39 cellular contexts compared by ENCODE assay signal in the genomic region with DNA sequence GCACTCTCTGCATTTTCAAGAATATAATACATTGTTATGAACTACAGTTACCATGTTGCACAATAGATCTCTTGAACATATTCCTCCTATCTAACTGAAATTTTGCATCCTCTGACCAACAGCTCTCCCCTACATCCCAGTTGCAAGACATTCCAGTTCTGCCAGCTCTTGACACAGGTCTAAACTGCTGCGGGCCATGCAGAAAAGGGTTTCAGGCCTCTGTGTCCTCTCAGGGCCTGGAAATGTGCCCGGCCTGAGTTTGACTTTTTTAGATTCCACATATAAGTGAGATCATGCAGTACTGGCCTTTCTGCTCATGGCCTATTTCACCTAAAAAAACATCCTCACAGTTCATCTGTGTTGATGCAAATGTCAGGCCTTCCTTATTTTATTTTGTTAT.
"Had no signal": no experiment of that assay in that cellular context is flagged by ENCODE, and none has a peak within 500 bp of the region (broad histone marks: within the 10 kb centered on the region; RNA-seq: fewer than 3 reads in every experiment).

No MANE protein-coding gene starts in this region.

- H3K4me1 Mint-ChIP-seq: activated B cell treated with CpG ODN at 0.5 μM for 24 hours; activated CD4-positive, alpha-beta T cell treated with anti-CD3 and anti-CD28 coated beads, Interleukin-2, amount 10 ng/mL, durations not matched to agents 24 days and 14 days; activated naive CD4-positive, alpha-beta T cell treated with anti-CD3 and anti-CD28 coated beads, Interleukin-2, amount 10 ng/mL, durations not matched to agents 7 days and 5 days; activated naive CD4-positive, alpha-beta T cell treated with anti-CD3 and anti-CD28 coated beads, Interleukin-2, amount 50 U/mL, for 24 hours; activated T-helper 17 cell treated with anti-CD3 and anti-CD28 coated beads, Interleukin-2, amount 50 U/mL, for 72 hours; central memory CD8-positive, alpha-beta T cell had no signal

- H3K27ac Mint-ChIP-seq: activated B cell treated with CpG ODN at 0.5 μM for 24 hours; activated CD4-positive, alpha-beta memory T cell treated with anti-CD3 and anti-CD28 coated beads for 36 hours; activated CD4-positive, alpha-beta T cell treated with anti-CD3 and anti-CD28 coated beads, Interleukin-2, amount 10 ng/mL, durations not matched to agents 24 days and 14 days; activated CD8-positive, alpha-beta T cell treated with anti-CD3 and anti-CD28 coated beads for 36 hours; activated naive CD4-positive, alpha-beta T cell treated with anti-CD3 and anti-CD28 coated beads, Interleukin-2, amount 10 ng/mL, durations not matched to agents 7 days and 5 days; activated naive CD4-positive, alpha-beta T cell treated with anti-CD3 and anti-CD28 coated beads, Interleukin-2, amount 50 U/mL, for 24 hours; activated naive CD8-positive, alpha-beta T cell; activated T-cell treated with anti-CD3 and anti-CD28 coated beads, Interleukin-2, amount 50 U/mL, for 72 hours; activated T-helper 1 cell treated with anti-CD3 and anti-CD28 coated beads, Interleukin-12 subunit alpha, Interleukin-12 subunit beta, Interleukin-2, Interleukin-4 antibody, amounts not matched to agents 30 ng/mL and 10 ng/mL and 1 ng/mL, durations not matched to agents 14 hours and 24 hours and 36 hours; activated T-helper 17 cell treated with anti-CD3 and anti-CD28 coated beads, Interleukin-2, amount 50 U/mL, for 72 hours; T-helper 1 cell treated with Interleukin-12 subunit alpha and Interleukin-12 subunit beta and Interleukin-4 antibody, amounts not matched to agents 30 μg/mL and 1 μg/mL, for 36 hours; T-helper 2 cell treated with Interferon-gamma antibody and Interleukin-4, amounts not matched to agents 5 μg/mL and 100 μg/mL, for 36 hours had no signal

- H3K27ac ChIP-seq: adrenal gland, body of pancreas, brain microvascular endothelial cell, breast epithelium, cardiac muscle cell, VCaP had no signal

- ATAC-seq: activated CD8-positive, alpha-beta T cell treated with anti-CD3 and anti-CD28 coated beads for 36 hours; activated T-cell treated with anti-CD3 and anti-CD28 coated beads, Interleukin-2, amount 50 U/mL, for 4 hours; activated T-cell treated with anti-CD3 and anti-CD28 coated beads, Interleukin-2, amount 50 U/mL, for 72 hours; activated T-helper 17 cell treated with anti-CD3 and anti-CD28 coated beads, Interleukin-2, amount 50 U/mL, for 72 hours; body of pancreas had no signal

- H3K36me3 Mint-ChIP-seq: activated CD4-positive, alpha-beta memory T cell treated with anti-CD3 and anti-CD28 coated beads for 36 hours; activated naive CD4-positive, alpha-beta T cell treated with anti-CD3 and anti-CD28 coated beads, Interleukin-2, amount 10 ng/mL, durations not matched to agents 7 days and 5 days; activated naive CD4-positive, alpha-beta T cell treated with anti-CD3 and anti-CD28 coated beads, Interleukin-2, amount 50 U/mL, for 24 hours; activated naive CD8-positive, alpha-beta T cell had no signal

- DNase-seq: activated B cell treated with CpG ODN at 0.5 μM for 24 hours; activated CD4-positive, alpha-beta memory T cell treated with anti-CD3 and anti-CD28 coated beads for 36 hours; activated CD4-positive, alpha-beta T cell treated with anti-CD3 and anti-CD28 coated beads for 4 hours; activated CD4-positive, alpha-beta T cell treated with anti-CD3 and anti-CD28 coated beads, Interleukin-2, amount 10 ng/mL, durations not matched to agents 24 days and 14 days; activated CD4-positive, alpha-beta T cell treated with anti-CD3 and anti-CD28 coated beads, Interleukin-2, amount 50 U/mL, for 1 hour; activated CD4-positive, alpha-beta T cell treated with anti-CD3 and anti-CD28 coated beads, Interleukin-2, amount 50 U/mL, for 4 hours; activated CD4-positive, CD25-positive, alpha-beta regulatory T cell treated with anti-CD3 and anti-CD28 coated beads, Interleukin-2, amount 50 U/mL, for 72 hours; activated CD8-positive, alpha-beta memory T cell treated with anti-CD3 and anti-CD28 coated beads, Interleukin-2, amount 50 U/mL, for 4 hours; activated CD8-positive, alpha-beta T cell treated with anti-CD3 and anti-CD28 coated beads for 36 hours; activated effector memory CD4-positive, alpha-beta T cell treated with anti-CD3 and anti-CD28 coated beads, Interleukin-2, amount 50 U/mL, for 16 hours; activated gamma-delta T cell treated with Interleukin-2 at 50 U/mL for 16 hours; activated naive CD4-positive, alpha-beta T cell; activated naive CD4-positive, alpha-beta T cell treated with anti-CD3 and anti-CD28 coated beads, Interleukin-2, amount 10 ng/mL, durations not matched to agents 7 days and 5 days; activated T-cell treated with anti-CD3 and anti-CD28 coated beads for 4 hours; activated T-cell treated with anti-CD3 and anti-CD28 coated beads, Interleukin-2, amount 50 U/mL, for 1 hour; activated T-cell treated with anti-CD3 and anti-CD28 coated beads, Interleukin-2, amount 50 U/mL, for 4 hours; activated T-cell treated with anti-CD3 and anti-CD28 coated beads, Interleukin-2, amount 50 U/mL, for 72 hours; adrenal gland; amniotic stem cell; aorta; body of pancreas; brain microvascular endothelial cell; caudate nucleus; cerebellar nuclear complex; T-helper 1 cell; T-helper 2 cell; T-helper 9 cell had no signal

- H3K9me3 ChIP-seq: adrenal gland, body of pancreas, breast epithelium had no signal

- H3K36me3 ChIP-seq: adrenal gland, brain microvascular endothelial cell, breast epithelium, cardiac muscle cell had no signal

- H3K4me3 ChIP-seq: adrenal gland, body of pancreas, breast epithelium, cardiac muscle cell had no signal

- H3K27me3 ChIP-seq: adrenal gland, body of pancreas, brain microvascular endothelial cell, breast epithelium, cardiac muscle cell had no signal

- FAIRE-seq: astrocyte, TTC549 had no signal

- H3K4me3 Mint-ChIP-seq: activated B cell treated with CpG ODN at 0.5 μM for 24 hours; activated CD4-positive, alpha-beta memory T cell treated with anti-CD3 and anti-CD28 coated beads for 36 hours; activated CD4-positive, alpha-beta T cell treated with anti-CD3 and anti-CD28 coated beads, Interleukin-2, amount 10 ng/mL, durations not matched to agents 24 days and 14 days; activated CD8-positive, alpha-beta T cell treated with anti-CD3 and anti-CD28 coated beads for 36 hours; activated naive CD4-positive, alpha-beta T cell treated with anti-CD3 and anti-CD28 coated beads, Interleukin-2, amount 10 ng/mL, durations not matched to agents 7 days and 5 days; activated naive CD4-positive, alpha-beta T cell treated with anti-CD3 and anti-CD28 coated beads, Interleukin-2, amount 50 U/mL, for 24 hours; activated naive CD8-positive, alpha-beta T cell; activated T-cell treated with anti-CD3 and anti-CD28 coated beads, Interleukin-2, amount 50 U/mL, for 4 hours; activated T-cell treated with anti-CD3 and anti-CD28 coated beads, Interleukin-2, amount 50 U/mL, for 72 hours; activated T-helper 1 cell treated with anti-CD3 and anti-CD28 coated beads, Interleukin-12 subunit alpha, Interleukin-12 subunit beta, Interleukin-2, Interleukin-4 antibody, amounts not matched to agents 30 ng/mL and 10 ng/mL and 1 ng/mL, durations not matched to agents 14 hours and 24 hours and 36 hours; activated T-helper 17 cell treated with anti-CD3 and anti-CD28 coated beads, Interleukin-2, amount 50 U/mL, for 72 hours; central memory CD8-positive, alpha-beta T cell; T-helper 1 cell treated with Interleukin-12 subunit alpha and Interleukin-12 subunit beta and Interleukin-4 antibody, amounts not matched to agents 30 μg/mL and 1 μg/mL, for 36 hours; T-helper 2 cell treated with Interferon-gamma antibody and Interleukin-4, amounts not matched to agents 5 μg/mL and 100 μg/mL, for 36 hours had no signal

- H3K4me1 ChIP-seq: adrenal gland, body of pancreas, breast epithelium had no signal

- H3K9me3 Mint-ChIP-seq: activated CD4-positive, alpha-beta T cell treated with anti-CD3 and anti-CD28 coated beads, Interleukin-2, amount 10 ng/mL, durations not matched to agents 24 days and 14 days; activated CD8-positive, alpha-beta T cell treated with anti-CD3 and anti-CD28 coated beads for 36 hours; activated naive CD4-positive, alpha-beta T cell treated with anti-CD3 and anti-CD28 coated beads, Interleukin-2, amount 10 ng/mL, durations not matched to agents 7 days and 5 days; activated T-helper 1 cell treated with anti-CD3 and anti-CD28 coated beads, Interleukin-12 subunit alpha, Interleukin-12 subunit beta, Interleukin-2, Interleukin-4 antibody, amounts not matched to agents 30 ng/mL and 10 ng/mL and 1 ng/mL, durations not matched to agents 14 hours and 24 hours and 36 hours; central memory CD8-positive, alpha-beta T cell; T-helper 1 cell treated with Interleukin-12 subunit alpha and Interleukin-12 subunit beta and Interleukin-4 antibody, amounts not matched to agents 30 μg/mL and 1 μg/mL, for 36 hours had no signal
